1 cellular context compared by ENCODE assay signal in genomic region chr16:68246671-68247070, GRCh38.
A peak's percentile ranks its signal among the peaks of the same experiment; 100 is the strongest.
TF ChIP-seq lines count a peak whose summit lies in the region.

No MANE protein-coding gene starts in this region.

TF ChIP-seq in K562, 482 proteins besides CTCF, POLR2A, EP300 and RAD21:
- TF ChIP-seq ZNF175 (CRISPR knock-in tag; IDR thresholded peaks at IDR 0.05; ENCODE audit: low read depth) (no peak), HDAC2 (IDR thresholded peaks at IDR 0.05) (no peak), ZBTB17 (CRISPR knock-in tag; IDR thresholded peaks at IDR 0.05) (peak; percentile 26; the same call in 1 of the 2 replicates), MNT (conservative IDR thresholded peaks at IDR 0.05) (0 out of 4 replicates have a peak, but pooled peaks of 1 of the 2 experiments have one; percentile 15), YY1 (IDR thresholded peaks at IDR 0.05; ENCODE audit: borderline replicate concordance in 1 of 3, control insufficient read depth in 1 of 3, extremely low read depth in 1 of 3, insufficient read depth in 3 of 3, insufficient read length in 1 of 3, insufficient replicate concordance in 2 of 3, low read depth in 1 of 3, low read length in 2 of 3) (peak in 1 of 3 experiments; percentile 39)
TF ChIP-seq in K562: peak in this region for 3.
